In genomic region chr2:8679567-8679826, GRCh38 we compare ENCODE assay signal across 9 cellular contexts. TPM values are rescaled to one million over a fixed set of nuclear protein-coding genes. Genes with fewer than 3 reads are reported as not detected.
DNase-seq lines count a peak whose midpoint lies in the region; ATAC-seq and TF ChIP-seq lines count a peak whose summit lies in the region.
"Had no signal": no experiment of that assay in that cellular context is flagged by ENCODE, and none has a peak within 500 bp of the region (broad histone marks: within the 10 kb centered on the region; RNA-seq: fewer than 3 reads in every experiment).

No MANE protein-coding gene starts in this region.

- H3K27me3 ChIP-seq in DND-41 (ENCODE audit: insufficient read depth, low read length, poor library complexity): no peaks in the 10 kb centered on the region

- peaks cover 19% of the 10 kb centered on the region for H3K79me2 ChIP-seq in DND-41 (ENCODE audit: insufficient read depth, low read length)

- intact Hi-C loops in lower leg skin (cut with DNase I; ENCODE audit: low total_unique reads): loop anchor here (5.0 kb wide), 1 partner anchor 1073 kb away; no protein-coding TSS in a partner anchor

- TF ChIP-seq CTCF in DND-41 (IDR thresholded peaks at IDR 0.05; ENCODE audit: borderline replicate concordance, extremely low read depth, low read length, poor library complexity, severe bottlenecking) (no peak), fibroblast of mammary gland (conservative IDR thresholded peaks at IDR 0.05; ENCODE audit: control insufficient read depth, insufficient read depth, low read depth, low read length) (no peak), lower leg skin (IDR thresholded peaks at IDR 0.05) (no peak)

- peak overlapping the region; percentile 26 to 63; a peak in 3 of 4 replicates for H3K4me3 ChIP-seq in DND-41 (ENCODE audit: low read depth in 1 of 2, low read length in 2 of 2)
- peak overlapping the region; percentile 90 for H3K4me3 ChIP-seq in SK-N-MC
- peak overlapping the region; percentile 44 for H3K4me3 ChIP-seq in fibroblast of mammary gland (ENCODE audit: control insufficient read depth, low read depth, low read length)
- H3K4me3 ChIP-seq in lower leg skin (ENCODE audit: low read depth, poor library complexity, severe bottlenecking): no peak overlapping the region

- H3K27ac ChIP-seq in DND-41 (ENCODE audit: low read length) (peak overlapping the region; percentile 71), SK-N-MC (peak overlapping the region; percentile 100)

- no peaks in the 10 kb centered on the region; the same call in 1 of the 2 replicates for H3K36me3 ChIP-seq in DND-41 (ENCODE audit: insufficient read depth, low read length)
- H3K36me3 ChIP-seq in SK-N-MC (ENCODE audit: insufficient read depth, low read length): peaks cover 28% of the 10 kb centered on the region

- TF ChIP-seq POLR2A in lower leg skin (IDR thresholded peaks at IDR 0.05): no peak

- H3K4me1 ChIP-seq in DND-41 (ENCODE audit: insufficient read depth, low read length): peaks cover 42% of the 10 kb centered on the region

- H4K20me1 ChIP-seq in DND-41 (ENCODE audit: insufficient read depth, low read length): peaks cover 6% of the 10 kb centered on the region; the same call in 1 of the 2 replicates

- peak overlapping the region; percentile 82 for H3K4me2 ChIP-seq in DND-41 (ENCODE audit: insufficient read depth, low read length)

- H3K9ac ChIP-seq in DND-41 (ENCODE audit: low read depth, low read length) (peak overlapping the region; percentile 71), SK-N-MC (ENCODE audit: insufficient read length) (peak overlapping the region; percentile 98)

- H3K9me3 ChIP-seq in DND-41 (ENCODE audit: insufficient read depth, low read length, severe bottlenecking) (peaks cover 4% of the 10 kb centered on the region), SK-N-MC (ENCODE audit: low read depth, low read length) (no peaks in the 10 kb centered on the region)

- H2AFZ ChIP-seq in DND-41 (ENCODE audit: low read depth, low read length): peak overlapping the region; percentile 72; the same call in 1 of the 2 replicates

- DNase-seq in DND-41 (no peak), SK-N-MC (ENCODE audit: low read depth, low spot score) (no peak), fibroblast of mammary gland (ENCODE audit: low read depth) (no peak), putamen (ENCODE audit: low spot score) (peak; percentile 39), lower leg skin (ENCODE audit: low spot score in 2 of 2) (no peak), T1000 (lab: John Stamatoyannopoulos, UW) (no peak)

- 12 to 13% methylated on average over 8 of the region's 8 CpGs for WGBS in lower leg skin, 2 donors

- ATAC-seq in DND-41 (ENCODE audit: insufficient read depth, low read depth) (no peak), HG03520 (IDR thresholded peaks at IDR 0.05; ENCODE audit: unreplicated experiment) (no peak), GM21381 (IDR thresholded peaks at IDR 0.05; ENCODE audit: unreplicated experiment) (no peak)
- ATAC-seq: activated CD4-positive, CD25-positive, alpha-beta regulatory T cell treated with anti-CD3 and anti-CD28 coated beads, Interleukin-2, amount 50 U/mL, for 24 hours had no signal

RNA-seq across cellular contexts. Expression of gene ID2, which starts 2.4 kb away (rescaled TPM):
- total RNA-seq in lower leg skin: 100 to 1,000 TPM; 120 to 271 (median 209) TPM
